22 cellular contexts compared by ENCODE assay signal in genomic region chr10:51129946-51130554, GRCh38. TPM values are rescaled to one million over a fixed set of nuclear protein-coding genes. Genes with fewer than 3 reads are reported as not detected.
"Had no signal": no experiment of that assay in that cellular context is flagged by ENCODE, and none has a peak within 500 bp of the region (broad histone marks: within the 10 kb centered on the region; RNA-seq: fewer than 3 reads in every experiment).

No MANE protein-coding gene starts in this region.

- H2AFZ ChIP-seq: hepatocyte had no signal

- H3K4me3 ChIP-seq: hepatocyte, skin epidermis, transverse colon had no signal

- H3K4me2 ChIP-seq: hepatocyte had no signal

- H3K27ac ChIP-seq: epithelial cell of prostate, hepatocyte, skin epidermis, transverse colon had no signal

- DNase-seq: activated B cell treated with CpG ODN at 0.5 μM for 24 hours; activated CD4-positive, alpha-beta T cell treated with anti-CD3 and anti-CD28 coated beads for 48 hours; activated CD8-positive, alpha-beta memory T cell treated with anti-CD3 and anti-CD28 coated beads, Interleukin-2, amount 50 U/mL, for 48 hours; activated gamma-delta T cell treated with Interleukin-2 at 50 U/mL for 16 hours; amniotic stem cell; central memory CD4-positive, alpha-beta T cell; effector memory CD8-positive, alpha-beta T cell; left ventricle myocardium superior; mesendoderm; nucleus accumbens; right cardiac atrium; stimulated activated CD4-positive, alpha-beta T cell treated with anti-CD3 and anti-CD28 coated beads, Interleukin-4, amount 100 ng/mL, for 24 hours; stimulated activated naive CD4-positive, alpha-beta T cell treated with Interleukin-2 at 50 U/mL for 16 hours; substantia nigra; transverse colon had no signal

- ATAC-seq: effector memory CD8-positive, alpha-beta T cell; left ventricle myocardium superior; natural killer cell treated with Interleukin-12 subunit alpha and Interleukin-12 subunit beta and Interleukin-15 and Interleukin-18, amount 100 ng/mL, for 72 hours; right cardiac atrium had no signal

- H3K36me3 Mint-ChIP-seq: activated naive CD8-positive, alpha-beta T cell; natural killer cell treated with Interleukin-12 subunit alpha and Interleukin-12 subunit beta and Interleukin-15 and Interleukin-18, amount 100 ng/mL, for 72 hours had no signal

- H3K9me3 Mint-ChIP-seq: effector memory CD8-positive, alpha-beta T cell; natural killer cell treated with Interleukin-12 subunit alpha and Interleukin-12 subunit beta and Interleukin-15 and Interleukin-18, amount 100 ng/mL, for 72 hours; T-helper 2 cell treated with Interferon-gamma antibody and Interleukin-4, amounts not matched to agents 5 μg/mL and 100 μg/mL, for 36 hours had no signal

- H3K27ac Mint-ChIP-seq: activated B cell treated with CpG ODN at 0.5 μM for 24 hours; activated naive CD8-positive, alpha-beta T cell; effector memory CD8-positive, alpha-beta T cell; natural killer cell treated with Interleukin-12 subunit alpha and Interleukin-12 subunit beta and Interleukin-15 and Interleukin-18, amount 100 ng/mL, for 72 hours; progenitor cell of endocrine pancreas; T-helper 2 cell treated with Interferon-gamma antibody and Interleukin-4, amounts not matched to agents 5 μg/mL and 100 μg/mL, for 36 hours had no signal

- H3K27me3 ChIP-seq: hepatocyte, transverse colon had no signal

- H3K4me1 Mint-ChIP-seq: activated B cell treated with CpG ODN at 0.5 μM for 24 hours had no signal

- H3K36me3 ChIP-seq: transverse colon had no signal

- H3K4me3 Mint-ChIP-seq: activated B cell treated with CpG ODN at 0.5 μM for 24 hours; activated naive CD8-positive, alpha-beta T cell; effector memory CD8-positive, alpha-beta T cell; natural killer cell treated with Interleukin-12 subunit alpha and Interleukin-12 subunit beta and Interleukin-15 and Interleukin-18, amount 100 ng/mL, for 72 hours; T-helper 2 cell treated with Interferon-gamma antibody and Interleukin-4, amounts not matched to agents 5 μg/mL and 100 μg/mL, for 36 hours had no signal

- H3K4me1 ChIP-seq: transverse colon had no signal

RNA-seq across cellular contexts. Expression of gene PRKG1, which starts 55.8 kb away (rescaled TPM):
- total RNA-seq: activated B cell treated with CpG ODN at 0.5 μM for 24 hours had no signal
